12 cellular contexts compared by ENCODE assay signal in genomic region chr17:47810901-47811635, GRCh38. TPM values are rescaled to one million over a fixed set of nuclear protein-coding genes. Genes with fewer than 3 reads are reported as not detected.
DNase-seq lines count a peak whose midpoint lies in the region; ATAC-seq and TF ChIP-seq lines count a peak whose summit lies in the region.
"Had no signal": no experiment of that assay in that cellular context is flagged by ENCODE, and none has a peak within 500 bp of the region (broad histone marks: within the 10 kb centered on the region; RNA-seq: fewer than 3 reads in every experiment).

No MANE protein-coding gene starts in this region.

- H2BK5ac ChIP-seq in mesenchymal stem cell (ENCODE audit: low read depth, low read length, poor library complexity, severe bottlenecking) = no peak overlapping the region

- H3K18ac ChIP-seq in mesenchymal stem cell (ENCODE audit: low read depth in 1 of 2, low read length in 2 of 2) = no peak overlapping the region

- H3K9me3 ChIP-seq in mesenchymal stem cell (ENCODE audit: control insufficient read depth, low read length) = no peaks in the 10 kb centered on the region
- H3K9me3 ChIP-seq in stomach = no peaks in the 10 kb centered on the region
- H3K9me3 ChIP-seq: tibial nerve had no signal

- H3K4me1 ChIP-seq in mesenchymal stem cell (ENCODE audit: control insufficient read depth, insufficient read depth, low read depth, low read length) (peaks cover 20% of the 10 kb centered on the region), stomach (peaks cover 32 to 55% (median 45%) of the 10 kb centered on the region in 4 donors)

- H3K9me3 Mint-ChIP-seq in activated naive CD8-positive, alpha-beta T cell treated with anti-CD3 and anti-CD28 coated beads, Interleukin-2, amount 10 ng/mL, durations not matched to agents 7 days and 5 days = no peaks in the 10 kb centered on the region

- POLR2A ChIA-PET in activated naive CD8-positive, alpha-beta T cell treated with anti-CD3 and anti-CD28 coated beads, Interleukin-2, amount 10 ng/mL, durations not matched to agents 7 days and 5 days (lab: Charles Lee) = no interaction called here

- TF ChIP-seq POLR2A in stomach (IDR thresholded peaks at IDR 0.05) = no peak

- peak; percentile 53 for DNase-seq in activated effector memory CD4-positive, alpha-beta T cell treated with anti-CD3 and anti-CD28 coated beads, Interleukin-2, amount 50 U/mL, for 16 hours
- no peak for DNase-seq in activated effector memory CD4-positive, alpha-beta T cell treated with Interleukin-2 at 50 U/mL for 16 hours
- DNase-seq in activated naive CD8-positive, alpha-beta T cell treated with anti-CD3 and anti-CD28 coated beads, Interleukin-2, amount 10 ng/mL, durations not matched to agents 7 days and 5 days = no peak
- no peak for DNase-seq in mesenchymal stem cell
- DNase-seq in stomach = peak; percentile 54
- no peak for DNase-seq in NCI-H2081 (lab: John Stamatoyannopoulos, UW)
- DNase-seq: RPMI8226 had no signal

- H3K27ac Mint-ChIP-seq in activated naive CD8-positive, alpha-beta T cell treated with anti-CD3 and anti-CD28 coated beads, Interleukin-2, amount 10 ng/mL, durations not matched to agents 7 days and 5 days = peak overlapping the region; percentile 44

- no peaks in the 10 kb centered on the region for H3K79me1 ChIP-seq in mesenchymal stem cell (replicated peaks; ENCODE audit: low read length, poor library complexity, severe bottlenecking)

- no peak overlapping the region for H3K4me3 Mint-ChIP-seq in activated naive CD8-positive, alpha-beta T cell treated with anti-CD3 and anti-CD28 coated beads, Interleukin-2, amount 10 ng/mL, durations not matched to agents 7 days and 5 days

- H3K9ac ChIP-seq in mesenchymal stem cell (ENCODE audit: low read length) = no peak overlapping the region

- no peak overlapping the region for H2AFZ ChIP-seq in mesenchymal stem cell (ENCODE audit: low read depth, low read length)

- no peak overlapping the region for H4K91ac ChIP-seq in mesenchymal stem cell (ENCODE audit: low read length)

- TF ChIP-seq CTCF in stomach (IDR thresholded peaks at IDR 0.05) = no peak

- H3K36me3 ChIP-seq in mesenchymal stem cell (ENCODE audit: control insufficient read depth in 1 of 2, insufficient read depth in 2 of 2, low read depth in 1 of 2, low read length in 2 of 2) (peaks cover 36 to 79% of the 10 kb centered on the region in 2 experiments), stomach (peaks cover 69 to 100% (median 94%) of the 10 kb centered on the region in 4 donors)

- peaks cover 18% of the 10 kb centered on the region for H3K36me3 Mint-ChIP-seq in activated naive CD8-positive, alpha-beta T cell treated with anti-CD3 and anti-CD28 coated beads, Interleukin-2, amount 10 ng/mL, durations not matched to agents 7 days and 5 days

- ATAC-seq in activated naive CD8-positive, alpha-beta T cell treated with anti-CD3 and anti-CD28 coated beads, Interleukin-2, amount 10 ng/mL, durations not matched to agents 7 days and 5 days (ENCODE audit: low read depth) = no peak
- ATAC-seq in GM19035 (IDR thresholded peaks at IDR 0.05; ENCODE audit: unreplicated experiment) (no peak), GM18519 (IDR thresholded peaks at IDR 0.05; ENCODE audit: low FRiP score, unreplicated experiment) (no peak)

- H3K27me3 Mint-ChIP-seq in activated naive CD8-positive, alpha-beta T cell treated with anti-CD3 and anti-CD28 coated beads, Interleukin-2, amount 10 ng/mL, durations not matched to agents 7 days and 5 days = no peaks in the 10 kb centered on the region

- H3K4me2 ChIP-seq in mesenchymal stem cell (ENCODE audit: low read length, poor library complexity, severe bottlenecking) = no peak overlapping the region

- no peak overlapping the region for H4K8ac ChIP-seq in mesenchymal stem cell (ENCODE audit: low read length)

- intact Hi-C loops in stomach (cut with DNase I; ENCODE audit: low total_unique reads) = no loop called here

- no peak overlapping the region for H2BK15ac ChIP-seq in mesenchymal stem cell (ENCODE audit: low read depth, poor library complexity, severe bottlenecking)

- H2AK5ac ChIP-seq in mesenchymal stem cell (ENCODE audit: low read length, severe bottlenecking) = no peak overlapping the region

- H3K14ac ChIP-seq in mesenchymal stem cell (ENCODE audit: low read length in 2 of 2) = no peak overlapping the region

- H3K4ac ChIP-seq in mesenchymal stem cell (ENCODE audit: low read depth in 1 of 2, low read length in 2 of 2) = no peak overlapping the region

- no peak overlapping the region for H2BK12ac ChIP-seq in mesenchymal stem cell (ENCODE audit: low read length in 2 of 2)

- H3K4me3 ChIP-seq in mesenchymal stem cell (ENCODE audit: insufficient read depth in 1 of 2, low read depth in 1 of 2, low read length in 2 of 2) (no peak overlapping the region), stomach (no peak overlapping the region)
- H3K4me3 ChIP-seq: lung, tibial nerve had no signal

- H3K27ac ChIP-seq in mesenchymal stem cell (ENCODE audit: low read length, poor library complexity, severe bottlenecking) (peak overlapping the region; percentile 25), stomach (peak overlapping the region; percentile 77 to 85 (median 79))

- H2BK120ac ChIP-seq in mesenchymal stem cell (ENCODE audit: low read depth, low read length) = no peak overlapping the region

- TF ChIP-seq EP300 in stomach (IDR thresholded peaks at IDR 0.05) = no peak

- WGBS in mesenchymal stem cell = 93% methylated on average over 9 of the region's 9 CpGs
- WGBS in stomach, 5 donors = 38 to 70% (median 50%) methylated on average over 9 of the region's 9 CpGs

- H3K27me3 ChIP-seq in mesenchymal stem cell (ENCODE audit: control insufficient read depth in 1 of 2, insufficient read depth in 1 of 2, low read length in 2 of 2) (peaks cover 0 to 31% of the 10 kb centered on the region in 2 experiments), stomach (no peaks in the 10 kb centered on the region)
- H3K27me3 ChIP-seq: tibial nerve had no signal

- peaks cover 1% of the 10 kb centered on the region for H3K4me1 Mint-ChIP-seq in activated naive CD8-positive, alpha-beta T cell treated with anti-CD3 and anti-CD28 coated beads, Interleukin-2, amount 10 ng/mL, durations not matched to agents 7 days and 5 days

- no peak overlapping the region for H3K23ac ChIP-seq in mesenchymal stem cell (ENCODE audit: low read length in 2 of 2)

RNA-seq across cellular contexts. Expression of gene OSBPL7, which starts 10.5 kb away (rescaled TPM):
- total RNA-seq in activated naive CD8-positive, alpha-beta T cell treated with anti-CD3 and anti-CD28 coated beads, Interleukin-2, amount 10 ng/mL, durations not matched to agents 7 days and 5 days = 10 to 100 TPM; 50.8 to 50.9 TPM
- 6.5 TPM for polyA plus RNA-seq in mesenchymal stem cell (2013, experiment 1 of 2)
- 5.9 TPM for polyA plus RNA-seq in mesenchymal stem cell (2013, experiment 2 of 2)
- 100 to 1,000 TPM in 3 of 5 donors, 10 to 100 TPM in 2; 26.3 to 330 (median 141) TPM for total RNA-seq in stomach
- 10 to 100 TPM in 2 of 3 donors, 1 to 10 TPM in 1; 7.9 to 22.6 (median 19.4) TPM for polyA plus RNA-seq in stomach

RNA-seq across cellular contexts. Expression of gene MRPL10, which starts 20.3 kb away (rescaled TPM):
- 10 to 100 TPM; 49.7 to 50.3 TPM for total RNA-seq in activated naive CD8-positive, alpha-beta T cell treated with anti-CD3 and anti-CD28 coated beads, Interleukin-2, amount 10 ng/mL, durations not matched to agents 7 days and 5 days
- 46.1 TPM for polyA plus RNA-seq in mesenchymal stem cell (2013, experiment 1 of 2)
- 47.7 TPM for polyA plus RNA-seq in mesenchymal stem cell (2013, experiment 2 of 2)
- total RNA-seq in stomach = 10 to 100 TPM in 4 of 5 donors, 1 to 10 TPM in 1; 7.8 to 85.2 (median 24.6) TPM
- 10 to 100 TPM; 37.1 to 69.7 (median 38.1) TPM for polyA plus RNA-seq in stomach

RNA-seq across cellular contexts. Expression of gene LRRC46, which starts 20.4 kb away (rescaled TPM):
- under 1 TPM; 0.42 to 0.43 TPM for total RNA-seq in activated naive CD8-positive, alpha-beta T cell treated with anti-CD3 and anti-CD28 coated beads, Interleukin-2, amount 10 ng/mL, durations not matched to agents 7 days and 5 days
- polyA plus RNA-seq in mesenchymal stem cell (2013, experiment 1 of 2) = 0.30 TPM
- 0.36 TPM for polyA plus RNA-seq in mesenchymal stem cell (2013, experiment 2 of 2)
- not detected for total RNA-seq in stomach
- under 1 TPM; 0.31 to 0.75 (median 0.48) TPM for polyA plus RNA-seq in stomach

RNA-seq across cellular contexts. Expression of gene SCRN2, which starts 30.0 kb away (rescaled TPM):
- 10 to 100 TPM; 38.0 to 39.6 TPM for total RNA-seq in activated naive CD8-positive, alpha-beta T cell treated with anti-CD3 and anti-CD28 coated beads, Interleukin-2, amount 10 ng/mL, durations not matched to agents 7 days and 5 days
- polyA plus RNA-seq in mesenchymal stem cell (2013, experiment 1 of 2) = 20.3 TPM
- polyA plus RNA-seq in mesenchymal stem cell (2013, experiment 2 of 2) = 18.3 TPM
- 10 to 100 TPM in 4 of 5 donors, 1 to 10 TPM in 1; 7.0 to 44.9 (median 22.2) TPM for total RNA-seq in stomach
- 10 to 100 TPM; 30.5 to 38.3 (median 32.1) TPM for polyA plus RNA-seq in stomach

RNA-seq across cellular contexts. Expression of gene SP6, which starts 39.9 kb away (rescaled TPM):
- total RNA-seq in activated naive CD8-positive, alpha-beta T cell treated with anti-CD3 and anti-CD28 coated beads, Interleukin-2, amount 10 ng/mL, durations not matched to agents 7 days and 5 days = under 1 TPM; 0.09 to 0.22 TPM
- 0.01 TPM for polyA plus RNA-seq in mesenchymal stem cell (2013, experiment 1 of 2)
- 0.03 TPM for polyA plus RNA-seq in mesenchymal stem cell (2013, experiment 2 of 2)
- 1 to 10 TPM in 1 of 5 donors, under 1 TPM in 1, not detected in 3; 0.92 to 3.0 TPM for total RNA-seq in stomach
- polyA plus RNA-seq in stomach = under 1 TPM; 0.31 to 0.38 (median 0.31) TPM
- total RNA-seq: LHCN-M2 had no signal

Comparison
In these comparisons a context has a peak if more than half of its experiments do, and no peak if none do; other contexts are left out.
1. DNase-seq: peak in activated effector memory CD4-positive, alpha-beta T cell treated with anti-CD3 and anti-CD28 coated beads, Interleukin-2, amount 50 U/mL, for 16 hours (single experiment) and stomach (single experiment); none in activated effector memory CD4-positive, alpha-beta T cell treated with Interleukin-2 at 50 U/mL for 16 hours (single experiment), activated naive CD8-positive, alpha-beta T cell treated with anti-CD3 and anti-CD28 coated beads, Interleukin-2, amount 10 ng/mL, durations not matched to agents 7 days and 5 days (single experiment), mesenchymal stem cell (single experiment) and NCI-H2081 (0 of 2).